1 cellular context compared by ENCODE assay signal in the genomic region with DNA sequence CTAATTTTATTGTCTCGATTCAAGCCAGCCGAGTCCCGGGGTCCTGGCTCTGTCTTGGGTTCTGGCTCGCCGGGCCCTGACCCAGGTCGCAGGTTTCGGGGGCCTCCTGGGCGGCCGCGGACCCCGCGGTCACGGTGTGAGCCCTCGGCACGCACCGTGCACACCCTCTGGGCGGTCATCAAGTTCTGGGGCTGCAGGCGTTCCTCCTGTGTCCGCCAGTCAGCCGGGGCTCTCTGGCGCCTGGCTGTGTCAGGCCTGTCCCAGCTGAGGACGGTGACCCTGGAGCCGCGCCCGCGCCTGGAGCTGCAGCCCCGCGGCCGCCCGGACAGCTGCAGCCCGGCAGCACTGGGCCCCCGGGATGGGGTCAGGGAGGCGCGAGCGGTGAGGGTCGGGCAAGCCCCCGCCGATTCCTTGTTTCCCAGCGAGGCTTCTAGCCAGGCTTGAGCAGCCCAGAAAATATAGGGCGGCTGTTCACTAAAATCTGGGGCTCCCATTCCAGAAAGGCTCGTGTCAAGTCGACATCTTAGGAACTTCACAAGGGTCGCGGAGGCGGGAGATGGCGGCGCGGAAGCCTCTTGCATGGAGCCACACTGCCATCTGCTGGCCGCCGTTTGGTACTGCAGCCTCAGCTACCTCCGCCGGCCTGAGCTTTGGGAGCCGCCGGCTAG.
A peak's percentile ranks its signal among the peaks of the same experiment; 100 is the strongest.
TF ChIP-seq lines count a peak whose summit lies in the region.

No MANE protein-coding gene starts in this region.

TF ChIP-seq in HepG2, 621 proteins besides CTCF, POLR2A, EP300 and RAD21 (continued from another document and continues in another):
- TF ChIP-seq, protein P1, sequence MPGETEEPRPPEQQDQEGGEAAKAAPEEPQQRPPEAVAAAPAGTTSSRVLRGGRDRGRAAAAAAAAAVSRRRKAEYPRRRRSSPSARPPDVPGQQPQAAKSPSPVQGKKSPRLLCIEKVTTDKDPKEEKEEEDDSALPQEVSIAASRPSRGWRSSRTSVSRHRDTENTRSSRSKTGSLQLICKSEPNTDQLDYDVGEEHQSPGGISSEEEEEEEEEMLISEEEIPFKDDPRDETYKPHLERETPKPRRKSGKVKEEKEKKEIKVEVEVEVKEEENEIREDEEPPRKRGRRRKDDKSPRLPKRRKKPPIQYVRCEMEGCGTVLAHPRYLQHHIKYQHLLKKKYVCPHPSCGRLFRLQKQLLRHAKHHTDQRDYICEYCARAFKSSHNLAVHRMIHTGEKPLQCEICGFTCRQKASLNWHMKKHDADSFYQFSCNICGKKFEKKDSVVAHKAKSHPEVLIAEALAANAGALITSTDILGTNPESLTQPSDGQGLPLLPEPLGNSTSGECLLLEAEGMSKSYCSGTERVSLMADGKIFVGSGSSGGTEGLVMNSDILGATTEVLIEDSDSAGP (CRISPR knock-in tag; IDR thresholded peaks at IDR 0.05; ENCODE audit: borderline replicate concordance) = peak; percentile 67; the same call in 1 of the 2 replicates
- 0 out of 2 replicates have a peak, but pooled peaks have one; percentile 55 for TF ChIP-seq ZNF546 (CRISPR knock-in tag; conservative IDR thresholded peaks at IDR 0.05)
- TF ChIP-seq, protein P2, sequence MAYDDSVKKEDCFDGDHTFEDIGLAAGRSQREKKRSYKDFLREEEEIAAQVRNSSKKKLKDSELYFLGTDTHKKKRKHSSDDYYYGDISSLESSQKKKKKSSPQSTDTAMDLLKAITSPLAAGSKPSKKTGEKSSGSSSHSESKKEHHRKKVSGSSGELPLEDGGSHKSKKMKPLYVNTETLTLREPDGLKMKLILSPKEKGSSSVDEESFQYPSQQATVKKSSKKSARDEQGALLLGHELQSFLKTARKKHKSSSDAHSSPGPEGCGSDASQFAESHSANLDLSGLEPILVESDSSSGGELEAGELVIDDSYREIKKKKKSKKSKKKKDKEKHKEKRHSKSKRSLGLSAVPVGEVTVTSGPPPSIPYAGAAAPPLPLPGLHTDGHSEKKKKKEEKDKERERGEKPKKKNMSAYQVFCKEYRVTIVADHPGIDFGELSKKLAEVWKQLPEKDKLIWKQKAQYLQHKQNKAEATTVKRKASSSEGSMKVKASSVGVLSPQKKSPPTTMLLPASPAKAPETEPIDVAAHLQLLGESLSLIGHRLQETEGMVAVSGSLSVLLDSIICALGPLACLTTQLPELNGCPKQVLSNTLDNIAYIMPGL (CRISPR knock-in tag; IDR thresholded peaks at IDR 0.05; ENCODE audit: borderline replicate concordance in 1 of 2, low read depth in 1 of 2) = peak; percentile 83 to 87
- TF ChIP-seq, protein P3, sequence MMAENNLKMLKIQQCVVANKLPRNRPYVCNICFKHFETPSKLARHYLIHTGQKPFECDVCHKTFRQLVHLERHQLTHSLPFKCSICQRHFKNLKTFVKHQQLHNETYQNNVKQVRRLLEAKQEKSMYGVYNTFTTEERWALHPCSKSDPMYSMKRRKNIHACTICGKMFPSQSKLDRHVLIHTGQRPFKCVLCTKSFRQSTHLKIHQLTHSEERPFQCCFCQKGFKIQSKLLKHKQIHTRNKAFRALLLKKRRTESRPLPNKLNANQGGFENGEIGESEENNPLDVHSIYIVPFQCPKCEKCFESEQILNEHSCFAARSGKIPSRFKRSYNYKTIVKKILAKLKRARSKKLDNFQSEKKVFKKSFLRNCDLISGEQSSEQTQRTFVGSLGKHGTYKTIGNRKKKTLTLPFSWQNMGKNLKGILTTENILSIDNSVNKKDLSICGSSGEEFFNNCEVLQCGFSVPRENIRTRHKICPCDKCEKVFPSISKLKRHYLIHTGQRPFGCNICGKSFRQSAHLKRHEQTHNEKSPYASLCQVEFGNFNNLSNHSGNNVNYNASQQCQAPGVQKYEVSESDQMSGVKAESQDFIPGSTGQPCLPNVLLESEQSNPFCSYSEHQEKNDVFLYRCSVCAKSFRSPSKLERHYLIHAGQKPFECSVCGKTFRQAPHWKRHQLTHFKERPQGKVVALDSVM (CRISPR knock-in tag; IDR thresholded peaks at IDR 0.05) = no peak
- TF ChIP-seq HOXA7 (CRISPR knock-in tag; IDR thresholded peaks at IDR 0.05) = no peak
- TF ChIP-seq TAF15 (IDR thresholded peaks at IDR 0.05; ENCODE audit: low read depth, low read length, poor library complexity, severe bottlenecking) = no peak
- TF ChIP-seq ZC3H13 (CRISPR knock-in tag; IDR thresholded peaks at IDR 0.05) = no peak
- TF ChIP-seq KDM2A (CRISPR knock-in tag; IDR thresholded peaks at IDR 0.05; ENCODE audit: borderline replicate concordance, low read depth) = peak; percentile 82
- TF ChIP-seq CENPT (CRISPR knock-in tag; IDR thresholded peaks at IDR 0.05; ENCODE audit: low read depth) = no peak
- TF ChIP-seq ZNF746 (CRISPR knock-in tag; IDR thresholded peaks at IDR 0.05) = 0 out of 2 replicates have a peak, but pooled peaks have one; percentile 34
- TF ChIP-seq ZNF160 (CRISPR knock-in tag; IDR thresholded peaks at IDR 0.05) = no peak
- peak; percentile 96 for TF ChIP-seq STAG1 (CRISPR knock-in tag; IDR thresholded peaks at IDR 0.05)
- no peak for TF ChIP-seq NR2F6 (IDR thresholded peaks at IDR 0.05)
- TF ChIP-seq NR2F6 (CRISPR knock-in tag; IDR thresholded peaks at IDR 0.05) = peak; percentile 33; the same call in 1 of the 2 replicates
- TF ChIP-seq, protein P4, sequence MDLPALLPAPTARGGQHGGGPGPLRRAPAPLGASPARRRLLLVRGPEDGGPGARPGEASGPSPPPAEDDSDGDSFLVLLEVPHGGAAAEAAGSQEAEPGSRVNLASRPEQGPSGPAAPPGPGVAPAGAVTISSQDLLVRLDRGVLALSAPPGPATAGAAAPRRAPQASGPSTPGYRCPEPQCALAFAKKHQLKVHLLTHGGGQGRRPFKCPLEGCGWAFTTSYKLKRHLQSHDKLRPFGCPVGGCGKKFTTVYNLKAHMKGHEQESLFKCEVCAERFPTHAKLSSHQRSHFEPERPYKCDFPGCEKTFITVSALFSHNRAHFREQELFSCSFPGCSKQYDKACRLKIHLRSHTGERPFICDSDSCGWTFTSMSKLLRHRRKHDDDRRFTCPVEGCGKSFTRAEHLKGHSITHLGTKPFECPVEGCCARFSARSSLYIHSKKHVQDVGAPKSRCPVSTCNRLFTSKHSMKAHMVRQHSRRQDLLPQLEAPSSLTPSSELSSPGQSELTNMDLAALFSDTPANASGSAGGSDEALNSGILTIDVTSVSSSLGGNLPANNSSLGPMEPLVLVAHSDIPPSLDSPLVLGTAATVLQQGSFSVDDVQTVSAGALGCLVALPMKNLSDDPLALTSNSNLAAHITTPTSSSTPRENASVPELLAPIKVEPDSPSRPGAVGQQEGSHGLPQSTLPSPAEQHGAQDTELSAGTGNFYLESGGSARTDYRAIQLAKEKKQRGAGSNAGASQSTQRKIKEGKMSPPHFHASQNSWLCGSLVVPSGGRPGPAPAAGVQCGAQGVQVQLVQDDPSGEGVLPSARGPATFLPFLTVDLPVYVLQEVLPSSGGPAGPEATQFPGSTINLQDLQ (CRISPR knock-in tag; IDR thresholded peaks at IDR 0.05) = 0 out of 2 replicates have a peak, but pooled peaks have one; percentile 27
- no peak for TF ChIP-seq ZNF292 (CRISPR knock-in tag; IDR thresholded peaks at IDR 0.05; ENCODE audit: borderline replicate concordance, low read depth)
- peak; percentile 81 for TF ChIP-seq SALL1 (CRISPR knock-in tag; IDR thresholded peaks at IDR 0.05)
- TF ChIP-seq, protein P5, sequence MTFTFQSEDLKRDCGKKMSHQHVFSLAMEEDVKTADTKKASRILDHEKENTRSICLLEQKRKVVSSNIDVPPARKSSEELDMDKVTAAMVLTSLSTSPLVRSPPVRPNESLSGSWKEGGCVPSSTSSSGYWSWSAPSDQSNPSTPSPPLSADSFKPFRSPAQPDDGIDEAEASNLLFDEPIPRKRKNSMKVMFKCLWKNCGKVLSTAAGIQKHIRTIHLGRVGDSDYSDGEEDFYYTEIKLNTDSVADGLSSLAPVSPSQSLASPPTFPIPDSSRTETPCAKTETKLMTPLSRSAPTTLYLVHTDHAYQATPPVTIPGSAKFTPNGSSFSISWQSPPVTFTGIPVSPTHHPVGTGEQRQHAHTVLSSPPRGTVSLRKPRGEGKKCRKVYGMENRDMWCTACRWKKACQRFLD (CRISPR knock-in tag; IDR thresholded peaks at IDR 0.05; ENCODE audit: borderline replicate concordance) = 0 out of 2 replicates have a peak, but pooled peaks have one; percentile 48
- peak; percentile 55; the same call in 1 of the 2 replicates for TF ChIP-seq ZFY (CRISPR knock-in tag; IDR thresholded peaks at IDR 0.05)
- no peak for TF ChIP-seq RXRA (CRISPR knock-in tag; IDR thresholded peaks at IDR 0.05)
- TF ChIP-seq ZNF556 (CRISPR knock-in tag; IDR thresholded peaks at IDR 0.05; ENCODE audit: borderline replicate concordance) = 0 out of 2 replicates have a peak, but pooled peaks have one; percentile 21
- TF ChIP-seq, protein P6, sequence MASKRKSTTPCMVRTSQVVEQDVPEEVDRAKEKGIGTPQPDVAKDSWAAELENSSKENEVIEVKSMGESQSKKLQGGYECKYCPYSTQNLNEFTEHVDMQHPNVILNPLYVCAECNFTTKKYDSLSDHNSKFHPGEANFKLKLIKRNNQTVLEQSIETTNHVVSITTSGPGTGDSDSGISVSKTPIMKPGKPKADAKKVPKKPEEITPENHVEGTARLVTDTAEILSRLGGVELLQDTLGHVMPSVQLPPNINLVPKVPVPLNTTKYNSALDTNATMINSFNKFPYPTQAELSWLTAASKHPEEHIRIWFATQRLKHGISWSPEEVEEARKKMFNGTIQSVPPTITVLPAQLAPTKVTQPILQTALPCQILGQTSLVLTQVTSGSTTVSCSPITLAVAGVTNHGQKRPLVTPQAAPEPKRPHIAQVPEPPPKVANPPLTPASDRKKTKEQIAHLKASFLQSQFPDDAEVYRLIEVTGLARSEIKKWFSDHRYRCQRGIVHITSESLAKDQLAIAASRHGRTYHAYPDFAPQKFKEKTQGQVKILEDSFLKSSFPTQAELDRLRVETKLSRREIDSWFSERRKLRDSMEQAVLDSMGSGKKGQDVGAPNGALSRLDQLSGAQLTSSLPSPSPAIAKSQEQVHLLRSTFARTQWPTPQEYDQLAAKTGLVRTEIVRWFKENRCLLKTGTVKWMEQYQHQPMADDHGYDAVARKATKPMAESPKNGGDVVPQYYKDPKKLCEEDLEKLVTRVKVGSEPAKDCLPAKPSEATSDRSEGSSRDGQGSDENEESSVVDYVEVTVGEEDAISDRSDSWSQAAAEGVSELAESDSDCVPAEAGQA (IDR thresholded peaks at IDR 0.05; ENCODE audit: low read depth) = no peak
- TF ChIP-seq, protein P6 (CRISPR knock-in tag; IDR thresholded peaks at IDR 0.05; ENCODE audit: borderline replicate concordance) = no peak
- TF ChIP-seq WIZ (CRISPR knock-in tag; IDR thresholded peaks at IDR 0.05) = no peak
- TF ChIP-seq, protein P7, sequence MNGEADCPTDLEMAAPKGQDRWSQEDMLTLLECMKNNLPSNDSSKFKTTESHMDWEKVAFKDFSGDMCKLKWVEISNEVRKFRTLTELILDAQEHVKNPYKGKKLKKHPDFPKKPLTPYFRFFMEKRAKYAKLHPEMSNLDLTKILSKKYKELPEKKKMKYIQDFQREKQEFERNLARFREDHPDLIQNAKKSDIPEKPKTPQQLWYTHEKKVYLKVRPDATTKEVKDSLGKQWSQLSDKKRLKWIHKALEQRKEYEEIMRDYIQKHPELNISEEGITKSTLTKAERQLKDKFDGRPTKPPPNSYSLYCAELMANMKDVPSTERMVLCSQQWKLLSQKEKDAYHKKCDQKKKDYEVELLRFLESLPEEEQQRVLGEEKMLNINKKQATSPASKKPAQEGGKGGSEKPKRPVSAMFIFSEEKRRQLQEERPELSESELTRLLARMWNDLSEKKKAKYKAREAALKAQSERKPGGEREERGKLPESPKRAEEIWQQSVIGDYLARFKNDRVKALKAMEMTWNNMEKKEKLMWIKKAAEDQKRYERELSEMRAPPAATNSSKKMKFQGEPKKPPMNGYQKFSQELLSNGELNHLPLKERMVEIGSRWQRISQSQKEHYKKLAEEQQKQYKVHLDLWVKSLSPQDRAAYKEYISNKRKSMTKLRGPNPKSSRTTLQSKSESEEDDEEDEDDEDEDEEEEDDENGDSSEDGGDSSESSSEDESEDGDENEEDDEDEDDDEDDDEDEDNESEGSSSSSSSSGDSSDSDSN (CRISPR knock-in tag; IDR thresholded peaks at IDR 0.05) = peak; percentile 92
- no peak for TF ChIP-seq ZNF432 (CRISPR knock-in tag; IDR thresholded peaks at IDR 0.05; ENCODE audit: borderline replicate concordance)
- peak; percentile 43; the same call in 1 of the 2 replicates for TF ChIP-seq ZNF777 (CRISPR knock-in tag; IDR thresholded peaks at IDR 0.05)
- peak; percentile 54; the same call in 1 of the 2 replicates for TF ChIP-seq FOXC1 (CRISPR knock-in tag; IDR thresholded peaks at IDR 0.05; ENCODE audit: borderline replicate concordance)
- TF ChIP-seq CAMTA2 (CRISPR knock-in tag; IDR thresholded peaks at IDR 0.05; ENCODE audit: borderline replicate concordance) = peak; percentile 55; the same call in 1 of the 2 replicates
- peak; percentile 23 for TF ChIP-seq TEAD3 (CRISPR knock-in tag; optimal IDR thresholded peaks at IDR 0.05; ENCODE audit: borderline replicate concordance)
- TF ChIP-seq NFYB (CRISPR knock-in tag; IDR thresholded peaks at IDR 0.05) = no peak
- 0 out of 2 replicates have a peak, but pooled peaks have one; percentile 30 for TF ChIP-seq ZNF44 (CRISPR knock-in tag; IDR thresholded peaks at IDR 0.05)
- TF ChIP-seq, protein P8, sequence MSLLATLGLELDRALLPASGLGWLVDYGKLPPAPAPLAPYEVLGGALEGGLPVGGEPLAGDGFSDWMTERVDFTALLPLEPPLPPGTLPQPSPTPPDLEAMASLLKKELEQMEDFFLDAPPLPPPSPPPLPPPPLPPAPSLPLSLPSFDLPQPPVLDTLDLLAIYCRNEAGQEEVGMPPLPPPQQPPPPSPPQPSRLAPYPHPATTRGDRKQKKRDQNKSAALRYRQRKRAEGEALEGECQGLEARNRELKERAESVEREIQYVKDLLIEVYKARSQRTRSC (CRISPR knock-in tag; IDR thresholded peaks at IDR 0.05; ENCODE audit: low read depth) = no peak
- TF ChIP-seq, protein P9, sequence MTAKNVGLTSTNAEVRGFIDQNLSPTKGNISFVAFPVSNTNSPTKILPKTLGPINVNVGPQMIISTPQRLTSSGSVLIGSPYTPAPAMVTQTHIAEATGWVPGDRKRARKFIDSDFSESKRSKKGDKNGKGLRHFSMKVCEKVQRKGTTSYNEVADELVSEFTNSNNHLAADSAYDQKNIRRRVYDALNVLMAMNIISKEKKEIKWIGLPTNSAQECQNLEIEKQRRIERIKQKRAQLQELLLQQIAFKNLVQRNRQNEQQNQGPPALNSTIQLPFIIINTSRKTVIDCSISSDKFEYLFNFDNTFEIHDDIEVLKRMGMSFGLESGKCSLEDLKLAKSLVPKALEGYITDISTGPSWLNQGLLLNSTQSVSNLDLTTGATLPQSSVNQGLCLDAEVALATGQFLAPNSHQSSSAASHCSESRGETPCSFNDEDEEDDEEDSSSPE (CRISPR knock-in tag; IDR thresholded peaks at IDR 0.05) = peak; percentile 71; the same call in 1 of the 2 replicates
- no peak for TF ChIP-seq RARG (CRISPR knock-in tag; IDR thresholded peaks at IDR 0.05; ENCODE audit: low read depth)
